ENCODE assay signal across 29 cellular contexts in the genomic region with DNA sequence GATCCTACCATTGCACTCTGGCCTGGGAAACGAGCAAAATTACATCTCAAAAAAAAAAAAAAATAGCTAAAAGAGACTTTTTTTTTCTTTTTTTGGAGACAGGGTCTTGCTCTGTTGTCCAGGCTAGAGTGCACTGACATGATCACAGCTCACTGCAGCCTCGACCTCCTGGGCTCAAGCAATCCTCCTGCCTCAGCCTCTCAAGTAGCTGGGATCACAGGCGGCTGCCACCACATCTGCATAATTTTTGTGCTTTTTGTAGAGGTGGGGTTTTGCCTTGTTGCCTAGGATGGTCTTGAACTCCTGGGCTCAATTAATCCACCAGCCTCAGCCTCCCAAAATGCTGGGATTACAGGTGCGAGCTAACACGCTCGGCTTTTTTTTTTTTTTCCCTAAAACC. TPM values are rescaled to one million over a fixed set of nuclear protein-coding genes. Genes with fewer than 3 reads are reported as not detected.
DNase-seq lines count a peak whose midpoint lies in the region; ATAC-seq, FAIRE-seq and TF ChIP-seq lines count a peak whose summit lies in the region.
"Had no signal": no experiment of that assay in that cellular context is flagged by ENCODE, and none has a peak within 500 bp of the region (broad histone marks: within the 10 kb centered on the region; RNA-seq: fewer than 3 reads in every experiment).

No MANE protein-coding gene starts in this region.

- no peak for TF ChIP-seq EP300 in HepG2 (IDR thresholded peaks at IDR 0.05; ENCODE audit: low read depth in 2 of 2, low read length in 2 of 2)
- no peak for TF ChIP-seq EP300 in HepG2 (CRISPR knock-in tag; IDR thresholded peaks at IDR 0.05; ENCODE audit: borderline replicate concordance)

- no peak for TF ChIP-seq RAD21 in HepG2 (CRISPR knock-in tag; IDR thresholded peaks at IDR 0.05)

- no peak overlapping the region for H3K4me2 ChIP-seq in HepG2 (ENCODE audit: low read depth, low read length)
- H3K4me2 ChIP-seq: A549; BLaER1; BLaER1 treated with 17β-estradiol and CSF1 and Interleukin-3, amounts not matched to agents 10 nM and 100 nM had no signal

- no peak for DNase-seq in HepG2 (ENCODE audit: low spot score)
- no peak for DNase-seq in right lobe of liver
- DNase-seq: 8988T; ACHN; AML-193; BE2C; C1 segment of cervical spinal cord; Caco-2; Calu3; CD4-positive, alpha-beta memory T cell; CD4-positive, alpha-beta T cell; CD4-positive, CD25-positive, alpha-beta regulatory T cell; CD8-positive, alpha-beta memory T cell; CD8-positive, alpha-beta T cell; COR-L47; DMS 273 treated with DMSO at 0.1 percent for 48 hours; DMS153; DMS53; DMS79; DMS79 treated with DMSO at 0.1 percent for 48 hours; DND-41; EL had no signal

- TF ChIP-seq POLR2A in HepG2 (IDR thresholded peaks at IDR 0.05; ENCODE audit: insufficient read depth in 1 of 2, low read depth in 2 of 2, low read length in 2 of 2) (no peak), right lobe of liver (IDR thresholded peaks at IDR 0.05) (no peak)

- peaks cover 27% of the 10 kb centered on the region for H4K20me1 ChIP-seq in HepG2 (ENCODE audit: insufficient read depth, low read length)
- H4K20me1 ChIP-seq: BLaER1 had no signal

- in situ Hi-C loops in HepG2 (cut with HindIII; ENCODE audit: extremely low pct_ligation_motif_present, low pct_unique_long_range_greater_than_20kb): no loop called here

- H3K36me3 ChIP-seq in HepG2 (replicated peaks in 1 of 2; ENCODE audit: control insufficient read depth in 1 of 2, insufficient read depth in 2 of 2, low read length in 2 of 2) (peaks cover 3 to 7% of the 10 kb centered on the region in 2 experiments; a peak in 3 of 5 replicates), right lobe of liver (no peaks in the 10 kb centered on the region)
- H3K36me3 ChIP-seq: BE2C, BLaER1 had no signal

- TF ChIP-seq CTCF in HepG2 (CRISPR knock-in tag; IDR thresholded peaks at IDR 0.05) (no peak), right lobe of liver (IDR thresholded peaks at IDR 0.05) (no peak)

- H3K27me3 ChIP-seq in HepG2 (ENCODE audit: control insufficient read depth in 1 of 2, insufficient read depth in 2 of 2, low read length in 2 of 2): no peaks in the 10 kb centered on the region
- H3K27me3 ChIP-seq in right lobe of liver: no peaks in the 10 kb centered on the region
- H3K27me3 ChIP-seq: BE2C; BLaER1; BLaER1 treated with 17β-estradiol and CSF1 and Interleukin-3, amounts not matched to agents 10 nM and 100 nM had no signal

- H3K4me1 ChIP-seq in HepG2 (ENCODE audit: insufficient read depth, low read length): peaks cover 43% of the 10 kb centered on the region
- H3K4me1 ChIP-seq in right lobe of liver: peaks cover 0 to 8% (median 2%) of the 10 kb centered on the region in 4 donors
- H3K4me1 ChIP-seq: A549; BE2C; BLaER1; BLaER1 treated with 17β-estradiol and CSF1 and Interleukin-3, amounts not matched to agents 10 nM and 100 nM; Caco-2 had no signal

- no peak overlapping the region for H2AFZ ChIP-seq in HepG2 (ENCODE audit: low read length)

- peaks cover 94% of the 10 kb centered on the region for H3K79me2 ChIP-seq in HepG2 (ENCODE audit: insufficient read depth, low read length)

- ATAC-seq in HepG2: no peak
- no peak for ATAC-seq in right lobe of liver
- ATAC-seq: A549; CD8-positive, alpha-beta T cell had no signal

- H3K4me3 ChIP-seq in HepG2 (replicated peaks in 1 of 3; ENCODE audit: insufficient read depth in 1 of 3, low read depth in 2 of 3, low read length in 3 of 3): no peak overlapping the region
- no peak overlapping the region for H3K4me3 ChIP-seq in right lobe of liver
- H3K4me3 ChIP-seq: A549; BLaER1; BLaER1 treated with 17β-estradiol and CSF1 and Interleukin-3, amounts not matched to agents 10 nM and 100 nM had no signal

- H3K9me3 ChIP-seq in HepG2 (ENCODE audit: low read length) (no peaks in the 10 kb centered on the region), right lobe of liver (no peaks in the 10 kb centered on the region)
- H3K9me3 ChIP-seq: A549; BE2C; BLaER1; BLaER1 treated with 17β-estradiol and CSF1 and Interleukin-3, amounts not matched to agents 10 nM and 100 nM; Caco-2 had no signal

- H3K9ac ChIP-seq in HepG2 (ENCODE audit: insufficient read depth, low read depth, low read length): no peak overlapping the region
- H3K9ac ChIP-seq: BLaER1; BLaER1 treated with 17β-estradiol and CSF1 and Interleukin-3, amounts not matched to agents 10 nM and 100 nM had no signal

- POLR2A ChIA-PET in HepG2 (lab: Yijun Ruan, JAX): interaction anchor here (0.9 kb wide), 1 partner anchor 11 kb away, joined by 3 read pairs; a partner anchor contains a TSS

- H3K27ac ChIP-seq in HepG2 (ENCODE audit: extremely low read length, insufficient read depth, low read length) (no peak overlapping the region), right lobe of liver (no peak overlapping the region)
- H3K27ac ChIP-seq: 22Rv1; A549; BLaER1; BLaER1 treated with 17β-estradiol and CSF1 and Interleukin-3, amounts not matched to agents 10 nM and 100 nM; C4-2B had no signal

- BruUV-seq in HepG2 (replicated peaks; lab: Mats Ljungman, UMichigan): no TSS peak

- 97% methylated on average over 6 of the region's 6 CpGs for WGBS in HepG2 (ENCODE audit: low lambda C conversion rate)
- 97% methylated on average over 5 of the region's 6 CpGs for WGBS in right lobe of liver (ENCODE audit: insufficient coverage, low coverage, low lambda C conversion rate, missing lambda C conversion rate)

- FAIRE-seq in HepG2 (lab: Jason Lieb, UNC): no peak
- FAIRE-seq: A204.1, A549, D721Med had no signal

- intact Hi-C loops in HepG2 (cut with micrococcal nuclease; ENCODE audit: unreplicated experiment): no loop called here
- intact Hi-C loops in right lobe of liver (cut with DNase I): no loop called here

- CTCF ChIA-PET in HepG2 (lab: Yijun Ruan, JAX; ENCODE audit: low intra/inter-chr PET ratio, low total read pairs): no interaction called here

TF ChIP-seq in HepG2, 621 proteins besides CTCF, POLR2A, EP300 and RAD21 (continues in another document):
- TF ChIP-seq ZNF562 (CRISPR knock-in tag; IDR thresholded peaks at IDR 0.05; ENCODE audit: borderline replicate concordance): no peak

RNA-seq across cellular contexts. Expression of a gene that starts 11.3 kb away (rescaled TPM):
- total RNA-seq in HepG2 (2016; rRNA removed; fragmentation: Illumina TruSeq; extraction: Trizol): 89.2 and 103 TPM in 2 replicates
- total RNA-seq in HepG2 (2016; cell fraction: cytosol; rRNA removed; fragmentation: Illumina TruSeq; extraction: Trizol; ENCODE audit: low read depth): 67.7 and 82.5 TPM in 2 replicates
- 88.4 and 98.4 TPM in 2 replicates for total RNA-seq in HepG2 (2016; cell fraction: insoluble cytoplasmic fraction; rRNA removed; fragmentation: Illumina TruSeq; extraction: Trizol)
- total RNA-seq in HepG2 (2016; cell fraction: membrane; rRNA removed; fragmentation: Illumina TruSeq; extraction: Trizol): 66.2 and 85.5 TPM in 2 replicates
- total RNA-seq in HepG2 (2016; cell fraction: nucleus; rRNA removed; fragmentation: Illumina TruSeq; extraction: Trizol): 215 and 231 TPM in 2 replicates
- 58.2 and 65.0 TPM in 2 replicates for polyA plus RNA-seq in HepG2 (2011; rRNA removed)
- polyA plus RNA-seq in HepG2 (2011; cell fraction: cytosol; rRNA removed): 20.3 and 33.5 TPM in 2 replicates
- polyA plus RNA-seq in HepG2 (2011; cell fraction: nucleus; rRNA removed): 72.7 and 78.9 TPM in 2 replicates
- polyA plus RNA-seq in HepG2 (2012): 49.6 and 52.4 TPM in 2 replicates
- 4.1 TPM in 2 replicates for polyA plus RNA-seq in HepG2 (2016; cell fraction: cytosol; fragmentation: Illumina TruSeq; extraction: Trizol; ENCODE audit: low read depth)
- polyA plus RNA-seq in HepG2 (2016; cell fraction: insoluble cytoplasmic fraction; fragmentation: Illumina TruSeq; extraction: Trizol; ENCODE audit: low read depth): 61.0 and 61.5 TPM in 2 replicates
- polyA plus RNA-seq in HepG2 (2016; cell fraction: membrane; fragmentation: Illumina TruSeq; extraction: Trizol; ENCODE audit: low read depth): 8.3 and 9.4 TPM in 2 replicates
- polyA plus RNA-seq in HepG2 (2016; cell fraction: nucleus; fragmentation: Illumina TruSeq; extraction: Trizol; ENCODE audit: insufficient read depth, low read depth): 95.7 and 106 TPM in 2 replicates
- polyA minus RNA-seq in HepG2 (2011; rRNA and poly(A)+ RNA removed; ENCODE audit: low replicate concordance): 28.8 and 235 TPM in 2 replicates
- polyA minus RNA-seq in HepG2 (2011; cell fraction: cytosol; rRNA and poly(A)+ RNA removed): 103 and 117 TPM in 2 replicates
- polyA minus RNA-seq in HepG2 (2011; cell fraction: nucleus; rRNA and poly(A)+ RNA removed): 733 and 766 TPM in 2 replicates
- 10 to 100 TPM; 16.2 to 23.3 (median 19.7) TPM for total RNA-seq in right lobe of liver

RNA-seq across cellular contexts. Expression of a gene that starts 28.3 kb away (rescaled TPM):
- total RNA-seq in HepG2 (2016; rRNA removed; fragmentation: Illumina TruSeq; extraction: Trizol) (23.8 and 35.5 TPM in 2 replicates), right lobe of liver (1 to 10 TPM; 2.3 to 6.2 (median 3.3) TPM)
- total RNA-seq in HepG2 (2016; cell fraction: cytosol; rRNA removed; fragmentation: Illumina TruSeq; extraction: Trizol; ENCODE audit: low read depth): 3.3 and 3.7 TPM in 2 replicates
- 27.6 and 34.0 TPM in 2 replicates for total RNA-seq in HepG2 (2016; cell fraction: insoluble cytoplasmic fraction; rRNA removed; fragmentation: Illumina TruSeq; extraction: Trizol)
- 13.4 and 14.6 TPM in 2 replicates for total RNA-seq in HepG2 (2016; cell fraction: membrane; rRNA removed; fragmentation: Illumina TruSeq; extraction: Trizol)
- total RNA-seq in HepG2 (2016; cell fraction: nucleus; rRNA removed; fragmentation: Illumina TruSeq; extraction: Trizol): 35.9 and 40.7 TPM in 2 replicates
- 16.6 and 21.1 TPM in 2 replicates for polyA plus RNA-seq in HepG2 (2011; rRNA removed)
- polyA plus RNA-seq in HepG2 (2011; cell fraction: cytosol; rRNA removed): 5.9 and 10.4 TPM in 2 replicates
- 10.1 and 15.3 TPM in 2 replicates for polyA plus RNA-seq in HepG2 (2011; cell fraction: nucleus; rRNA removed)
- 20.9 and 22.7 TPM in 2 replicates for polyA plus RNA-seq in HepG2 (2012)
- polyA plus RNA-seq in HepG2 (2016; cell fraction: cytosol; fragmentation: Illumina TruSeq; extraction: Trizol; ENCODE audit: low read depth): 3.5 and 3.7 TPM in 2 replicates
- polyA plus RNA-seq in HepG2 (2016; cell fraction: insoluble cytoplasmic fraction; fragmentation: Illumina TruSeq; extraction: Trizol; ENCODE audit: low read depth): 52.9 and 57.5 TPM in 2 replicates
- polyA plus RNA-seq in HepG2 (2016; cell fraction: membrane; fragmentation: Illumina TruSeq; extraction: Trizol; ENCODE audit: low read depth): 11.6 and 12.9 TPM in 2 replicates
- 54.9 and 62.3 TPM in 2 replicates for polyA plus RNA-seq in HepG2 (2016; cell fraction: nucleus; fragmentation: Illumina TruSeq; extraction: Trizol; ENCODE audit: insufficient read depth, low read depth)
- 1.5 and 1.8 TPM in 2 replicates for polyA minus RNA-seq in HepG2 (2011; rRNA and poly(A)+ RNA removed; ENCODE audit: low replicate concordance)
- 10.1 and 11.6 TPM in 2 replicates for polyA minus RNA-seq in HepG2 (2011; cell fraction: cytosol; rRNA and poly(A)+ RNA removed)
- 52.1 and 73.6 TPM in 2 replicates for polyA minus RNA-seq in HepG2 (2011; cell fraction: nucleus; rRNA and poly(A)+ RNA removed)
